In the genomic region with DNA sequence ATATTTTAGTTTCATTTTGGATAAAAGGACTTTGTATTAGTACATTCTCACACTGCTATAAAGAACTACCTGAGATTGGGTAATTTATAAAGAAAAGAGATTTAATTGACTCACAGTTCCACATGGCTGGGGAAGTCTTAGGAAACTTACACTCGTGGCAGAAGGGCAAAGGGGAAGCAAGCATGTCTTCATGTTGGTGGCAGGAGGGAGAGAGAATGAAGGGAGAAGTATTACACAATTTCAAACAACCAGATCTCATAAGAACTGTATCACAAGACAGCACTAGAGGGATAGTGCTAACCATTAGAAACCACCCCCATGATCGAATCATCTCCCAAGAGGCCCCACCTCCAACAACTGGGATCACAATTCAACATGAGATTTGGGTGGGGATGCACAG, we compare ENCODE assay signal across 26 cellular contexts.
"Had no signal": no experiment of that assay in that cellular context is flagged by ENCODE, and none has a peak within 500 bp of the region (broad histone marks: within the 10 kb centered on the region; RNA-seq: fewer than 3 reads in every experiment).

No MANE protein-coding gene starts in this region.

- H3K9me3 Mint-ChIP-seq: activated B cell treated with CpG ODN at 0.5 μM for 24 hours; activated CD4-positive, alpha-beta memory T cell treated with anti-CD3 and anti-CD28 coated beads for 36 hours; activated naive CD4-positive, alpha-beta T cell treated with anti-CD3 and anti-CD28 coated beads for 36 hours; activated T-helper 17 cell treated with anti-CD3 and anti-CD28 coated beads, Interleukin-2, amount 50 U/mL, for 72 hours; brain; T-helper 2 cell treated with Interferon-gamma antibody and Interleukin-4, amounts not matched to agents 5 μg/mL and 100 μg/mL, for 36 hours had no signal

- H3K27ac Mint-ChIP-seq: activated B cell treated with CpG ODN at 0.5 μM for 24 hours; activated CD4-positive, alpha-beta memory T cell treated with anti-CD3 and anti-CD28 coated beads for 36 hours; activated CD4-positive, alpha-beta T cell treated with anti-CD3 and anti-CD28 coated beads, Interleukin-2, amount 10 ng/mL, durations not matched to agents 24 days and 14 days; activated naive CD4-positive, alpha-beta T cell treated with anti-CD3 and anti-CD28 coated beads for 36 hours; activated naive CD8-positive, alpha-beta T cell; activated T-helper 17 cell treated with anti-CD3 and anti-CD28 coated beads, Interleukin-2, amount 50 U/mL, for 72 hours; T-helper 2 cell treated with Interferon-gamma antibody and Interleukin-4, amounts not matched to agents 5 μg/mL and 100 μg/mL, for 36 hours had no signal

- H3K4me1 Mint-ChIP-seq: activated B cell treated with CpG ODN at 0.5 μM for 24 hours; activated CD4-positive, alpha-beta T cell treated with anti-CD3 and anti-CD28 coated beads, Interleukin-2, amount 10 ng/mL, durations not matched to agents 24 days and 14 days had no signal

- H3K27ac ChIP-seq: PC-9, SJCRH30 had no signal

- H3K27me3 ChIP-seq: SJCRH30 had no signal

- DNase-seq: activated B cell treated with CpG ODN at 0.5 μM for 24 hours; activated CD4-positive, alpha-beta memory T cell treated with anti-CD3 and anti-CD28 coated beads for 36 hours; activated CD4-positive, alpha-beta T cell treated with anti-CD3 and anti-CD28 coated beads for 1 hour; activated CD4-positive, alpha-beta T cell treated with anti-CD3 and anti-CD28 coated beads, Interleukin-2, amount 10 ng/mL, durations not matched to agents 24 days and 14 days; activated CD8-positive, alpha-beta memory T cell treated with anti-CD3 and anti-CD28 coated beads for 24 hours; activated gamma-delta T cell; activated naive CD4-positive, alpha-beta T cell treated with anti-CD3 and anti-CD28 coated beads for 36 hours; activated T-cell treated with anti-CD3 and anti-CD28 coated beads, Interleukin-2, amount 50 U/mL, for 48 hours; amygdala; MM.1S; NCI-H1105; NCI-H1436; NCI-H1694 treated with DMSO at 0.1 percent for 48 hours; NCI-H2029 treated with DMSO at 0.1 percent for 48 hours; NCI-H345; NCI-H510A; NCI-H526 treated with DMSO at 0.1 percent for 48 hours; NCI-H82; PC-9; SJCRH30; SK-N-SH had no signal

- H3K9me3 ChIP-seq: SJCRH30, SK-N-SH had no signal

- H3K36me3 Mint-ChIP-seq: activated CD4-positive, alpha-beta memory T cell treated with anti-CD3 and anti-CD28 coated beads for 36 hours; activated naive CD8-positive, alpha-beta T cell; brain had no signal

- H3K4me3 Mint-ChIP-seq: activated B cell treated with CpG ODN at 0.5 μM for 24 hours; activated CD4-positive, alpha-beta memory T cell treated with anti-CD3 and anti-CD28 coated beads for 36 hours; activated CD4-positive, alpha-beta T cell treated with anti-CD3 and anti-CD28 coated beads, Interleukin-2, amount 10 ng/mL, durations not matched to agents 24 days and 14 days; activated naive CD4-positive, alpha-beta T cell treated with anti-CD3 and anti-CD28 coated beads for 36 hours; activated naive CD8-positive, alpha-beta T cell; activated T-helper 17 cell treated with anti-CD3 and anti-CD28 coated beads, Interleukin-2, amount 50 U/mL, for 72 hours; brain; central memory CD8-positive, alpha-beta T cell; T-helper 2 cell treated with Interferon-gamma antibody and Interleukin-4, amounts not matched to agents 5 μg/mL and 100 μg/mL, for 36 hours had no signal

- H3K4me3 ChIP-seq: PC-9, SJCRH30 had no signal

- H3K36me3 ChIP-seq: SJCRH30 had no signal

- H3K4me1 ChIP-seq: SJCRH30 had no signal
